ENCODE assay signal across 8 cellular contexts in the genomic region with DNA sequence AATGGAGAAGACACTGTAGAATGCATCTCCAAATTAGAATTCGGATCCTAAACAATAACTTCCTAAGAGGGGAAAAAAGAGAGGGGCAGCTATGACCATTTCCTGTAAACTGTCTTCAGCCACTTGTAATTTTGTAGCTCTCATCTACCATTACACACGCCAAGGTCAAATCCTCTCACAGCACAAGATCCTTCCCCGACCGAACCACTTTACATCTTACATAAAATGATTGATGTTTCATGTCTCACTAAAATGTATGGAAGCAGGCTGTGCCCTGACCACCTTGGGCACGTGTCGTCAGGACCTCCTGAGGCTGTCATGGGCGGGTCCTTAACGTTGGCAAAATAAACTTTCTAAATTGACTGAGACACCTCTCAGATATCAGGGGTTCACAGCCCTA. TPM values are rescaled to one million over a fixed set of nuclear protein-coding genes. Genes with fewer than 3 reads are reported as not detected.
DNase-seq lines count a peak whose midpoint lies in the region; ATAC-seq and TF ChIP-seq lines count a peak whose summit lies in the region.

No MANE protein-coding gene starts in this region.

- H3K4me1 Mint-ChIP-seq in CD4-positive, alpha-beta T cell (ENCODE audit: low read depth) = peaks cover 21% of the 10 kb centered on the region
- peaks cover 11 to 15% of the 10 kb centered on the region in 2 donors for H3K4me1 Mint-ChIP-seq in natural killer cell

- peak overlapping the region; percentile 61 for H3K27ac ChIP-seq in CD4-positive, alpha-beta T cell (ENCODE audit: low read depth, low read length)

- H3K9me3 Mint-ChIP-seq in CD4-positive, alpha-beta T cell = no peaks in the 10 kb centered on the region
- H3K9me3 Mint-ChIP-seq in natural killer cell = no peaks in the 10 kb centered on the region

- H3K27me3 ChIP-seq in CD4-positive, alpha-beta T cell (ENCODE audit: control insufficient read depth, insufficient read depth, low read length) = no peaks in the 10 kb centered on the region

- intact Hi-C loops in CD4-positive, alpha-beta T cell (cut with DNase I, micrococcal nuclease) = no loop called here
- intact Hi-C loops in natural killer cell (cut with micrococcal nuclease) = no loop called here

- no peaks in the 10 kb centered on the region for H3K27me3 Mint-ChIP-seq in CD4-positive, alpha-beta T cell
- peaks cover 0 to under 1% of the 10 kb centered on the region in 2 donors for H3K27me3 Mint-ChIP-seq in natural killer cell (ENCODE audit: low read depth in 2 of 2)

- H3K4me3 Mint-ChIP-seq in CD4-positive, alpha-beta T cell = peak overlapping the region; percentile 91
- peak overlapping the region; percentile 75 for H3K4me3 Mint-ChIP-seq in natural killer cell

- no peak for TF ChIP-seq CTCF in CD4-positive, alpha-beta T cell (IDR thresholded peaks at IDR 0.05)
- TF ChIP-seq CTCF in natural killer cell (IDR thresholded peaks at IDR 0.05) = no peak

- ATAC-seq in CD4-positive, alpha-beta T cell (ENCODE audit: poor library complexity) = peak; percentile 37
- ATAC-seq in GM21360 (IDR thresholded peaks at IDR 0.05; ENCODE audit: unreplicated experiment) (peak; percentile 15), natural killer cell (peak; percentile 11 to 21 (median 18)), HG02763 (IDR thresholded peaks at IDR 0.05; ENCODE audit: unreplicated experiment) (no peak), HG03139 (IDR thresholded peaks at IDR 0.05; ENCODE audit: unreplicated experiment) (no peak)

- peak overlapping the region; percentile 98 for H3K27ac Mint-ChIP-seq in CD4-positive, alpha-beta T cell
- peak overlapping the region; percentile 89 to 93 for H3K27ac Mint-ChIP-seq in natural killer cell

- CTCF ChIA-PET in CD4-positive, alpha-beta T cell (lab: Charles Lee) = no interaction called here

- H3K36me3 Mint-ChIP-seq in CD4-positive, alpha-beta T cell (ENCODE audit: low read depth) = no peaks in the 10 kb centered on the region
- no peaks in the 10 kb centered on the region for H3K36me3 Mint-ChIP-seq in natural killer cell

- POLR2A ChIA-PET in CD4-positive, alpha-beta T cell (lab: Charles Lee) = interaction anchor here (1.0 to 2.1 kb wide), 3 partner anchors 25 to 1534 kb away, joined by 5 to 13 read pairs (median 6); a partner anchor contains a TSS

- no peaks in the 10 kb centered on the region for H3K9me3 ChIP-seq in CD4-positive, alpha-beta T cell (ENCODE audit: control insufficient read depth, low read length)

- DNase-seq in CD4-positive, alpha-beta T cell = peak; percentile 13 to 53 (median 31)
- DNase-seq in NCI-H146 (lab: John Stamatoyannopoulos, UW) (peak; percentile 23), natural killer cell (peak; percentile 33)
- peak; percentile 11 to 12 for DNase-seq in activated CD4-positive, alpha-beta T cell treated with anti-CD3 and anti-CD28 coated beads for 24 hours (ENCODE audit: low read depth in 2 of 2)
- DNase-seq in effector CD8-positive, alpha-beta T cell (lab: John Stamatoyannopoulos, UW) = peak; percentile 32

RNA-seq across cellular contexts. Expression of a gene that starts 24.1 kb away (rescaled TPM):
- 10 to 100 TPM; 14.1 to 16.6 TPM for total RNA-seq in CD4-positive, alpha-beta T cell
- total RNA-seq in natural killer cell = 10 to 100 TPM; 19.1 to 22.6 (median 19.6) TPM

Comparison
In these comparisons a context has a peak if more than half of its experiments do, and no peak if none do; other contexts are left out.
1. ATAC-seq: peak in CD4-positive, alpha-beta T cell (single experiment), GM21360 (single experiment) and natural killer cell (3 of 3); none in HG02763 (single experiment) and HG03139 (single experiment).
2. Peak in every context shown above with its lines, with median percentiles within 50 percentile points of each other: DNase-seq.